In genomic region chrX:48715876-48716502, GRCh38 we compare ENCODE assay signal across 23 cellular contexts. TPM values are rescaled to one million over a fixed set of nuclear protein-coding genes. Genes with fewer than 3 reads are reported as not detected.
DNase-seq lines count a peak whose midpoint lies in the region; ATAC-seq and TF ChIP-seq lines count a peak whose summit lies in the region.
"Had no signal": no experiment of that assay in that cellular context is flagged by ENCODE, and none has a peak within 500 bp of the region (broad histone marks: within the 10 kb centered on the region; RNA-seq: fewer than 3 reads in every experiment).

No MANE protein-coding gene starts in this region.

- no peaks in the 10 kb centered on the region for H3K9me3 ChIP-seq in CD4-positive, CD25-positive, alpha-beta regulatory T cell (ENCODE audit: control insufficient read depth in 2 of 2, low read length in 2 of 2)
- H3K9me3 ChIP-seq: sigmoid colon had no signal

- intact Hi-C loops in activated CD8-positive, alpha-beta T cell treated with anti-CD3 and anti-CD28 coated beads for 36 hours (cut with micrococcal nuclease) = no loop called here

- no peaks in the 10 kb centered on the region for H3K9me3 Mint-ChIP-seq in CD4-positive, CD25-positive, alpha-beta regulatory T cell
- H3K9me3 Mint-ChIP-seq in activated CD8-positive, alpha-beta T cell treated with anti-CD3 and anti-CD28 coated beads for 36 hours = no peaks in the 10 kb centered on the region
- no peaks in the 10 kb centered on the region for H3K9me3 Mint-ChIP-seq in immature natural killer cell

- H3K27me3 ChIP-seq in CD4-positive, CD25-positive, alpha-beta regulatory T cell (ENCODE audit: control insufficient read depth, insufficient read depth, low read length) = no peaks in the 10 kb centered on the region
- H3K27me3 ChIP-seq: sigmoid colon had no signal

- TF ChIP-seq CTCF in activated CD8-positive, alpha-beta T cell treated with anti-CD3 and anti-CD28 coated beads for 36 hours (IDR thresholded peaks at IDR 0.05) = no peak
- TF ChIP-seq CTCF in GM20000 (IDR thresholded peaks at IDR 0.05; ENCODE audit: extremely low read depth, missing control alignments) = no peak

- H3K4me3 Mint-ChIP-seq in CD4-positive, CD25-positive, alpha-beta regulatory T cell = no peak overlapping the region
- H3K4me3 Mint-ChIP-seq in activated CD8-positive, alpha-beta T cell treated with anti-CD3 and anti-CD28 coated beads for 36 hours = peak overlapping the region; percentile 9
- peak overlapping the region; percentile 23 to 61 (median 37) for H3K4me3 Mint-ChIP-seq in immature natural killer cell

- no peaks in the 10 kb centered on the region for H3K36me3 Mint-ChIP-seq in CD4-positive, CD25-positive, alpha-beta regulatory T cell
- H3K36me3 Mint-ChIP-seq in activated CD8-positive, alpha-beta T cell treated with anti-CD3 and anti-CD28 coated beads for 36 hours (ENCODE audit: low read depth) = peaks cover 11% of the 10 kb centered on the region
- no peaks in the 10 kb centered on the region for H3K36me3 Mint-ChIP-seq in immature natural killer cell
- H3K36me3 Mint-ChIP-seq: IgD-negative memory B cell had no signal

- H3K27me3 Mint-ChIP-seq in CD4-positive, CD25-positive, alpha-beta regulatory T cell = no peaks in the 10 kb centered on the region
- no peaks in the 10 kb centered on the region for H3K27me3 Mint-ChIP-seq in activated CD8-positive, alpha-beta T cell treated with anti-CD3 and anti-CD28 coated beads for 36 hours
- peaks cover 9 to 26% (median 16%) of the 10 kb centered on the region in 3 donors for H3K27me3 Mint-ChIP-seq in immature natural killer cell (ENCODE audit: low read depth in 3 of 3)
- H3K27me3 Mint-ChIP-seq: IgD-negative memory B cell had no signal

- CTCF ChIA-PET in activated CD8-positive, alpha-beta T cell treated with anti-CD3 and anti-CD28 coated beads for 36 hours (lab: Charles Lee) = no interaction called here

- peaks cover 49% of the 10 kb centered on the region for H3K4me1 ChIP-seq in CD4-positive, CD25-positive, alpha-beta regulatory T cell (ENCODE audit: control insufficient read depth, insufficient read depth, low read length, poor library complexity, severe bottlenecking)
- H3K4me1 ChIP-seq: sigmoid colon had no signal

- no peaks in the 10 kb centered on the region for H3K36me3 ChIP-seq in CD4-positive, CD25-positive, alpha-beta regulatory T cell (ENCODE audit: control insufficient read depth, insufficient read depth, low read length)
- H3K36me3 ChIP-seq: sigmoid colon had no signal

- H3K4me3 ChIP-seq in CD4-positive, CD25-positive, alpha-beta regulatory T cell (ENCODE audit: low read depth, low read length) = no peak overlapping the region
- H3K4me3 ChIP-seq: sigmoid colon had no signal

- H3K27ac ChIP-seq in CD4-positive, CD25-positive, alpha-beta regulatory T cell (ENCODE audit: insufficient read depth, low read length, poor library complexity, severe bottlenecking) = peak overlapping the region; percentile 14
- H3K27ac ChIP-seq: sigmoid colon, VCaP had no signal

- DNase-seq in CD4-positive, CD25-positive, alpha-beta regulatory T cell = no peak
- DNase-seq in EL (peak; percentile 6), immature natural killer cell (peak in 2 of 3 donors; percentile 19 to 32), GM20000 (ENCODE audit: low spot score) (no peak), DMS153 (lab: John Stamatoyannopoulos, UW) (no peak)
- no peak for DNase-seq in activated CD8-positive, alpha-beta T cell treated with anti-CD3 and anti-CD28 coated beads for 36 hours
- DNase-seq: activated CD8-positive, alpha-beta memory T cell treated with anti-CD3 and anti-CD28 coated beads, Interleukin-2, amount 50 U/mL, for 4 hours; amygdala; DMS53; left colon; NCI-H1092; NCI-H2171 treated with DMSO at 0.1 percent for 48 hours; NCI-H748 treated with DMSO at 0.1 percent for 48 hours; sigmoid colon; stimulated activated CD4-positive, alpha-beta T cell treated with anti-CD3 and anti-CD28 coated beads, Interleukin-4, amount 100 ng/mL, for 1 hour had no signal

- POLR2A ChIA-PET in activated CD8-positive, alpha-beta T cell treated with anti-CD3 and anti-CD28 coated beads for 36 hours (lab: Charles Lee) = no interaction called here

- no peak for ATAC-seq in CD4-positive, CD25-positive, alpha-beta regulatory T cell (ENCODE audit: low read depth in 2 of 2)
- no peak for ATAC-seq in activated CD8-positive, alpha-beta T cell treated with anti-CD3 and anti-CD28 coated beads for 36 hours
- ATAC-seq in GM19463 (IDR thresholded peaks at IDR 0.05; ENCODE audit: unreplicated experiment) = no peak
- ATAC-seq: left colon, Panc1 had no signal

- peaks cover 15 to 74% (median 44%) of the 10 kb centered on the region in 4 donors for H3K4me1 Mint-ChIP-seq in CD4-positive, CD25-positive, alpha-beta regulatory T cell
- H3K4me1 Mint-ChIP-seq in activated CD8-positive, alpha-beta T cell treated with anti-CD3 and anti-CD28 coated beads for 36 hours (ENCODE audit: low read depth) = peaks cover 74% of the 10 kb centered on the region
- peaks cover 74 to 75% of the 10 kb centered on the region in 2 donors for H3K4me1 Mint-ChIP-seq in immature natural killer cell
- H3K4me1 Mint-ChIP-seq: IgD-negative memory B cell had no signal

- peak overlapping the region; percentile 83 to 92 (median 87) for H3K27ac Mint-ChIP-seq in CD4-positive, CD25-positive, alpha-beta regulatory T cell
- peak overlapping the region; percentile 93 for H3K27ac Mint-ChIP-seq in activated CD8-positive, alpha-beta T cell treated with anti-CD3 and anti-CD28 coated beads for 36 hours
- H3K27ac Mint-ChIP-seq in immature natural killer cell = peak overlapping the region; percentile 79 to 94 (median 90)
- H3K27ac Mint-ChIP-seq: IgD-negative memory B cell had no signal

RNA-seq across cellular contexts. Expression of gene SUV39H1, which starts 19.5 kb away (rescaled TPM):
- total RNA-seq in CD4-positive, CD25-positive, alpha-beta regulatory T cell = 8.0 TPM
- 10 to 100 TPM; 10.8 to 15.7 (median 13.3) TPM for polyA plus RNA-seq in CD4-positive, CD25-positive, alpha-beta regulatory T cell
- 10 to 100 TPM; 26.8 to 28.4 TPM for total RNA-seq in activated CD8-positive, alpha-beta T cell treated with anti-CD3 and anti-CD28 coated beads for 36 hours
- 10 to 100 TPM; 13.0 to 18.5 (median 16.4) TPM for polyA plus RNA-seq in immature natural killer cell

RNA-seq across cellular contexts. Expression of gene WAS, which starts 32.4 kb away (rescaled TPM):
- 101 TPM for total RNA-seq in CD4-positive, CD25-positive, alpha-beta regulatory T cell
- 10 to 100 TPM; 12.4 to 21.8 (median 20.3) TPM for polyA plus RNA-seq in CD4-positive, CD25-positive, alpha-beta regulatory T cell
- 10 to 100 TPM; 81.6 to 81.9 TPM for total RNA-seq in activated CD8-positive, alpha-beta T cell treated with anti-CD3 and anti-CD28 coated beads for 36 hours
- 10 to 100 TPM; 15.2 to 43.0 (median 18.3) TPM for polyA plus RNA-seq in immature natural killer cell

RNA-seq across cellular contexts. Expression of gene GLOD5, which starts 45.6 kb away (rescaled TPM):
- not detected for total RNA-seq in CD4-positive, CD25-positive, alpha-beta regulatory T cell
- polyA plus RNA-seq in CD4-positive, CD25-positive, alpha-beta regulatory T cell = not detected
- not detected for total RNA-seq in activated CD8-positive, alpha-beta T cell treated with anti-CD3 and anti-CD28 coated beads for 36 hours
- polyA plus RNA-seq in immature natural killer cell = not detected
- total RNA-seq: chondrocyte, fibroblast of villous mesenchyme, mononuclear cell, osteocyte, sigmoid colon had no signal
- polyA plus RNA-seq: IgD-negative memory B cell had no signal

Comparison
In these comparisons a context has a peak if more than half of its experiments do, and no peak if none do; other contexts are left out.
1. DNase-seq: peak in EL (single experiment) and immature natural killer cell (2 of 3); none in CD4-positive, CD25-positive, alpha-beta regulatory T cell (0 of 3), activated CD8-positive, alpha-beta T cell treated with anti-CD3 and anti-CD28 coated beads for 36 hours (single experiment), GM20000 (single experiment) and DMS153 (single experiment).
2. H3K4me3 Mint-ChIP-seq: peak in activated CD8-positive, alpha-beta T cell treated with anti-CD3 and anti-CD28 coated beads for 36 hours (single experiment) and immature natural killer cell (5 of 5); none in CD4-positive, CD25-positive, alpha-beta regulatory T cell (0 of 4).
3. Peak in every context shown above with its lines, with median percentiles within 50 percentile points of each other: H3K27ac Mint-ChIP-seq.